ENCODE assay signal across 8 cellular contexts in genomic region chr6:108565893-108566292, GRCh38. TPM values are rescaled to one million over a fixed set of nuclear protein-coding genes. Genes with fewer than 3 reads are reported as not detected.
DNase-seq lines count a peak whose midpoint lies in the region; ATAC-seq and TF ChIP-seq lines count a peak whose summit lies in the region.

No MANE protein-coding gene starts in this region.

- H3K27me3 ChIP-seq in adipocyte (replicated peaks; ENCODE audit: control insufficient read depth, insufficient read depth, low read length) (no peaks in the 10 kb centered on the region), layer of hippocampus (ENCODE audit: control insufficient read depth, insufficient read depth, low read length) (no peaks in the 10 kb centered on the region), thoracic aorta (replicated peaks; ENCODE audit: insufficient read depth) (no peaks in the 10 kb centered on the region)

- ATAC-seq in thoracic aorta (ENCODE audit: insufficient number of reproducible peaks, low FRiP score, low read depth) (no peak), GM18870 (IDR thresholded peaks at IDR 0.05; ENCODE audit: unreplicated experiment) (no peak), HG02973 (IDR thresholded peaks at IDR 0.05; ENCODE audit: unreplicated experiment) (no peak)

- H3K27ac ChIP-seq in layer of hippocampus (ENCODE audit: low read depth, low read length) (peak overlapping the region; percentile 20), thoracic aorta (peak overlapping the region; percentile 58 to 100)

- H3K4me3 ChIP-seq in adipocyte (ENCODE audit: low read length), result peak overlapping the region; percentile 51
- H3K4me3 ChIP-seq in thoracic aorta, result peak overlapping the region; percentile 98

- peak overlapping the region; percentile 31 for H3K9ac ChIP-seq in adipocyte (ENCODE audit: low read length)

- DNase-seq in GM03348 (ENCODE audit: low spot score), result peak; percentile 55
- DNase-seq in HT1080 (ENCODE audit: low read depth), result peak; percentile 60
- peak; percentile 78 for DNase-seq in adipocyte (ENCODE audit: low read depth)
- no peak for DNase-seq in thoracic aorta (ENCODE audit: low spot score)
- no peak for DNase-seq in NCI-H1930 (lab: John Stamatoyannopoulos, UW)

- H3K36me3 ChIP-seq in adipocyte (ENCODE audit: control insufficient read depth, insufficient read depth, low read length, severe bottlenecking) (peaks cover 45% of the 10 kb centered on the region), thoracic aorta (peaks cover 23% of the 10 kb centered on the region)

- peak; percentile 14 for TF ChIP-seq CTCF in thoracic aorta (IDR thresholded peaks at IDR 0.05)

- H3K9me3 ChIP-seq in adipocyte (ENCODE audit: control insufficient read depth, low read length) (no peaks in the 10 kb centered on the region), thoracic aorta (no peaks in the 10 kb centered on the region)

- H3K4me1 ChIP-seq in adipocyte (ENCODE audit: control insufficient read depth, insufficient read depth, low read length), result peaks cover 51% of the 10 kb centered on the region
- H3K4me1 ChIP-seq in thoracic aorta (ENCODE audit: control insufficient read depth in 1 of 2, low read depth in 2 of 2), result peaks cover 33 to 68% of the 10 kb centered on the region in 2 donors

RNA-seq across cellular contexts. Expression of gene FOXO3, which starts 5.2 kb away (rescaled TPM):
- 8.7 and 11.5 TPM in 2 replicates for total RNA-seq in HT1080 (2014; rRNA removed; shearing (Covaris generic))
- polyA plus RNA-seq in HT1080 (2015; cell fraction: cytosol; rRNA removed), result 8.3 and 10.8 TPM in 2 replicates
- polyA plus RNA-seq in HT1080 (2015; cell fraction: nucleus; rRNA removed), result 10.1 and 12.5 TPM in 2 replicates
- 100 to 1,000 TPM; 106 to 149 TPM for total RNA-seq in thoracic aorta

Comparison
In these comparisons a context has a peak if more than half of its experiments do, and no peak if none do; other contexts are left out.
1. DNase-seq: peak in GM03348 (single experiment), HT1080 (single experiment) and adipocyte (single experiment); none in thoracic aorta (single experiment) and NCI-H1930 (0 of 2).